18 cellular contexts compared by ENCODE assay signal in the genomic region with DNA sequence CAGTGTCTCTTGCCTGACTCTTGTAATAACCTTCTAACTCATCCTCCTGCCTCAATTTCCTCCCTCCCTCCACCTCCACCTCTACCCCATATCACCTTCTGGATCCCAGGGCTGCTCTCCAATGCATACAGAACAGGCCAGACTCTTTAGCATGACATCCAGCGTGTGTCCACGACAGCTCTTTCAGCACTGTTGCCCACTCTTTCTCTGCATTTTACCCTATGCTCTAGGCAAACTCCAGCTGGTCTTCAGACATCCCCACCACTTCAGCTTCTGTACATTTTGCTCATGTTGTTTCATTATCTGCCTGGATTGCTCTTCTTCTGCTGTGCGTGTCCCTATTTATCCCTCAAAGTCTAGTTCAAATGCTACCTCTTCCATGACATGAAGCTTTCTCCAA. TPM values are rescaled to one million over a fixed set of nuclear protein-coding genes. Genes with fewer than 3 reads are reported as not detected.
A peak's percentile ranks its signal among the peaks of the same experiment; 100 is the strongest.
DNase-seq lines count a peak whose midpoint lies in the region; ATAC-seq and TF ChIP-seq lines count a peak whose summit lies in the region.
"Had no signal": no experiment of that assay in that cellular context is flagged by ENCODE, and none has a peak within 500 bp of the region (broad histone marks: within the 10 kb centered on the region; RNA-seq: fewer than 3 reads in every experiment).

No MANE protein-coding gene starts in this region.

- no peaks in the 10 kb centered on the region for H3K27me3 ChIP-seq in HL-60 (ENCODE audit: insufficient read depth, poor library complexity, severe bottlenecking)
- H3K27me3 ChIP-seq in lower lobe of right lung (ENCODE audit: low read depth): no peaks in the 10 kb centered on the region
- H3K27me3 ChIP-seq in stomach: no peaks in the 10 kb centered on the region
- H3K27me3 ChIP-seq: SJSA1, testis had no signal

- no peak for TF ChIP-seq CTCF in HL-60 (IDR thresholded peaks at IDR 0.05; ENCODE audit: insufficient read depth, low read length)
- no peak for TF ChIP-seq CTCF in lower lobe of right lung (IDR thresholded peaks at IDR 0.05)
- TF ChIP-seq CTCF in stomach (IDR thresholded peaks at IDR 0.05): no peak
- no peak for TF ChIP-seq CTCF in OCI-LY7 (conservative IDR thresholded peaks at IDR 0.05; ENCODE audit: low read length)

- no peak for TF ChIP-seq POLR2A in stomach (IDR thresholded peaks at IDR 0.05)

- no peaks in the 10 kb centered on the region for H3K9me3 ChIP-seq in lower lobe of right lung
- H3K9me3 ChIP-seq in stomach: no peaks in the 10 kb centered on the region
- no peaks in the 10 kb centered on the region for H3K9me3 ChIP-seq in OCI-LY7 (ENCODE audit: low read length)
- H3K9me3 ChIP-seq: SJSA1, testis had no signal

- H3K27ac ChIP-seq in HL-60 (replicated peaks) (peak overlapping the region; percentile 93), caudate nucleus (ENCODE audit: low read depth, low read length) (peak overlapping the region; percentile 46), lower lobe of right lung (peak overlapping the region; percentile 75), stomach (peak overlapping the region in 4 of 5 donors; percentile 72 to 81 (median 77)), OCI-LY7 (ENCODE audit: low read depth, low read length, poor library complexity, severe bottlenecking) (no peak overlapping the region)
- H3K27ac ChIP-seq: SJSA1, testis had no signal

- H3K4me2 ChIP-seq in OCI-LY7 (ENCODE audit: low read length): no peak overlapping the region

- CTCF ChIA-PET in OCI-LY7 (lab: Charles Lee; ENCODE audit: unreplicated experiment): interaction anchor here (0.5 kb wide), 1 partner anchor 20 kb away, joined by 3 read pairs; no protein-coding TSS in a partner anchor

- H4K20me1 ChIP-seq in OCI-LY7 (ENCODE audit: insufficient read depth, low read length): no peaks in the 10 kb centered on the region

- intact Hi-C loops in lower lobe of right lung (cut with DNase I): no loop called here
- intact Hi-C loops in stomach (cut with DNase I; ENCODE audit: low total_unique reads): no loop called here
- intact Hi-C loops in OCI-LY7 (cut with micrococcal nuclease; ENCODE audit: unreplicated experiment): no loop called here

- no peak for TF ChIP-seq EP300 in stomach (IDR thresholded peaks at IDR 0.05)

- H2AFZ ChIP-seq in OCI-LY7 (ENCODE audit: low read length): no peak overlapping the region

- H3K36me3 ChIP-seq in lower lobe of right lung: no peaks in the 10 kb centered on the region
- no peaks in the 10 kb centered on the region for H3K36me3 ChIP-seq in stomach
- H3K36me3 ChIP-seq in OCI-LY7 (ENCODE audit: insufficient read depth, low read length): no peaks in the 10 kb centered on the region

- DNase-seq in HL-60 (ENCODE audit: low read depth in 1 of 2, low spot score in 1 of 2) (no peak), caudate nucleus (lab: John Stamatoyannopoulos, UW) (no peak), lower lobe of right lung (no peak), stomach (no peak), C1 segment of cervical spinal cord (lab: John Stamatoyannopoulos, UW) (no peak), OCI-LY7 (ENCODE audit: low spot score) (no peak)
- DNase-seq: activated CD4-positive, alpha-beta T cell treated with anti-CD3 and anti-CD28 coated beads for 48 hours; DND-41; foreskin melanocyte; H7; NCI-H1048; NCI-H187 treated with DMSO at 0.1 percent for 48 hours; NCI-H774; stimulated activated CD8-positive, alpha-beta memory T cell treated with anti-CD3 and anti-CD28 coated beads, Interleukin-4, amount 100 ng/mL, for 48 hours; testis had no signal

- no peaks in the 10 kb centered on the region for H3K9me2 ChIP-seq in OCI-LY7 (ENCODE audit: insufficient read depth, low read length)

- peaks cover 49% of the 10 kb centered on the region for H3K4me1 ChIP-seq in lower lobe of right lung
- peaks cover 44 to 91% (median 66%) of the 10 kb centered on the region in 4 donors for H3K4me1 ChIP-seq in stomach
- peaks cover 22% of the 10 kb centered on the region for H3K4me1 ChIP-seq in OCI-LY7 (ENCODE audit: insufficient read depth, low read length, poor library complexity, severe bottlenecking)

- ATAC-seq in lower lobe of right lung: no peak
- ATAC-seq in HG02642 (IDR thresholded peaks at IDR 0.05; ENCODE audit: poor library complexity, unreplicated experiment): no peak
- no peak for ATAC-seq in GM21723 (IDR thresholded peaks at IDR 0.05; ENCODE audit: unreplicated experiment)

- BruUV-seq in OCI-LY7 (replicated peaks; lab: Mats Ljungman, UMichigan): no TSS peak

- POLR2A ChIA-PET in OCI-LY7 (lab: Charles Lee): interaction anchor here (0.8 kb wide), 1 partner anchor 18 kb away, joined by 3 read pairs; no protein-coding TSS in a partner anchor

- H3K4me3 ChIP-seq in HL-60 (replicated peaks; ENCODE audit: insufficient read depth, low read length) (no peak overlapping the region), lower lobe of right lung (no peak overlapping the region), stomach (no peak overlapping the region), OCI-LY7 (ENCODE audit: low read depth, low read length, poor library complexity, severe bottlenecking) (no peak overlapping the region)
- H3K4me3 ChIP-seq: SJSA1, testis had no signal

- no peaks in the 10 kb centered on the region for H3K79me2 ChIP-seq in OCI-LY7 (ENCODE audit: insufficient read depth, low read depth, low read length)

- WGBS in stomach, 5 donors: 82 to 98% (median 96%) methylated on average over 3 of the region's 3 CpGs

RNA-seq across cellular contexts. Expression of a gene that starts 4.8 kb away (rescaled TPM):
- total RNA-seq in lower lobe of right lung (14.7 TPM), stomach (1 to 10 TPM; 1.0 to 4.7 (median 3.2) TPM), OCI-LY7 (2022) (10.8 and 12.2 TPM in 2 replicates)
- polyA plus RNA-seq in stomach: 1 to 10 TPM; 1.7 to 6.1 (median 2.1) TPM
- total RNA-seq in OCI-LY7 (2014; rRNA removed; shearing (Covaris generic)): 3.9 and 4.1 TPM in 2 replicates

RNA-seq across cellular contexts. Expression of a gene that starts 21.3 kb away (rescaled TPM):
- total RNA-seq in lower lobe of right lung (11.4 TPM), stomach (10 to 100 TPM in 4 of 5 donors, under 1 TPM in 1; 0.58 to 55.6 (median 17.2) TPM), OCI-LY7 (2022) (23.0 and 30.0 TPM in 2 replicates)
- polyA plus RNA-seq in stomach: 1 to 10 TPM; 3.3 to 4.9 (median 3.7) TPM
- 28.8 and 32.9 TPM in 2 replicates for total RNA-seq in OCI-LY7 (2014; rRNA removed; shearing (Covaris generic))
